ENCODE assay signal across 24 cellular contexts in genomic region chr3:58285334-58285733, GRCh38. TPM values are rescaled to one million over a fixed set of nuclear protein-coding genes. Genes with fewer than 3 reads are reported as not detected.
DNase-seq lines count a peak whose midpoint lies in the region; ATAC-seq and TF ChIP-seq lines count a peak whose summit lies in the region.
"Had no signal": no experiment of that assay in that cellular context is flagged by ENCODE, and none has a peak within 500 bp of the region (broad histone marks: within the 10 kb centered on the region; RNA-seq: fewer than 3 reads in every experiment).

No MANE protein-coding gene starts in this region.

- H3K27me3 ChIP-seq in right atrium auricular region, result no peaks in the 10 kb centered on the region
- H3K27me3 ChIP-seq in heart right ventricle, result no peaks in the 10 kb centered on the region
- no peaks in the 10 kb centered on the region for H3K27me3 ChIP-seq in layer of hippocampus (ENCODE audit: control insufficient read depth, insufficient read depth, low read length)
- no peaks in the 10 kb centered on the region for H3K27me3 ChIP-seq in testis
- H3K27me3 ChIP-seq: SJSA1 had no signal

- no peak for TF ChIP-seq POLR2A in testis (IDR thresholded peaks at IDR 0.05)

- H3K27ac ChIP-seq in right atrium auricular region, result peak overlapping the region in 1 of 2 donors; percentile 23
- peak overlapping the region in 3 of 10 donors; percentile 21 to 43 (median 43) for H3K27ac ChIP-seq in heart right ventricle
- H3K27ac ChIP-seq in layer of hippocampus (ENCODE audit: low read depth, low read length), result peak overlapping the region; percentile 20
- H3K27ac ChIP-seq in testis, result no peak overlapping the region
- H3K27ac ChIP-seq: SJSA1 had no signal

- H3K9me3 ChIP-seq in right atrium auricular region (no peaks in the 10 kb centered on the region), heart right ventricle (no peaks in the 10 kb centered on the region), testis (no peaks in the 10 kb centered on the region)
- H3K9me3 ChIP-seq: SJSA1 had no signal

- H3K4me1 ChIP-seq in right atrium auricular region (peaks cover 0 to 10% of the 10 kb centered on the region in 2 donors), heart right ventricle (peaks cover 0 to 11% (median 0%) of the 10 kb centered on the region in 9 donors), testis (peaks cover 9% of the 10 kb centered on the region)
- H3K4me1 ChIP-seq: SJSA1 had no signal

- H3K4me3 ChIP-seq in right atrium auricular region, result no peak overlapping the region
- H3K4me3 ChIP-seq in heart right ventricle, result no peak overlapping the region
- H3K4me3 ChIP-seq in testis, result no peak overlapping the region
- H3K4me3 ChIP-seq: K562, SJSA1 had no signal

- H3K36me3 ChIP-seq in right atrium auricular region, result peaks cover 12% of the 10 kb centered on the region
- peaks cover 0 to 77% (median 0%) of the 10 kb centered on the region in 9 donors for H3K36me3 ChIP-seq in heart right ventricle
- no peaks in the 10 kb centered on the region for H3K36me3 ChIP-seq in testis (ENCODE audit: low read depth, missing control alignments)
- H3K36me3 ChIP-seq: SJSA1 had no signal

- intact Hi-C loops in Right ventricle myocardium inferior (cut with DNase I) (no loop called here), heart right ventricle (cut with DNase I) (no loop called here), testis (cut with DNase I; ENCODE audit: low total_unique reads) (no loop called here), posterior vena cava (cut with DNase I) (no loop called here)

- WGBS in heart right ventricle, 2 donors, result 44 to 55% methylated on average over 7 of the region's 7 CpGs
- WGBS in testis, 2 donors, result 51 to 71% methylated on average over 7 of the region's 7 CpGs

- DNase-seq in Right ventricle myocardium inferior (ENCODE audit: missing footprints) (no peak), right atrium auricular region (ENCODE audit: low spot score) (no peak), heart right ventricle (no peak), testis (peak; percentile 26), posterior vena cava (ENCODE audit: low spot score) (no peak)
- DNase-seq: 8988T; Calu3; DMS79 treated with DMSO at 0.1 percent for 48 hours; GF-D8; MV-4-11; NCI-H1105; NCI-H1436 treated with DMSO at 0.1 percent for 48 hours; NCI-H187 treated with DMSO at 0.1 percent for 48 hours; NCI-H2107; NCI-H524 treated with DMSO at 0.1 percent for 48 hours; NCI-H82; NK-92 treated with Interleukin-12 subunit alpha and Interleukin-12 subunit beta, amount 100 ng/mL, for 24 hours; PC-3 had no signal

- ATAC-seq in Right ventricle myocardium inferior (peak; percentile 73), heart right ventricle (peak; percentile 38 to 92 (median 78)), GM19328 (IDR thresholded peaks at IDR 0.05; ENCODE audit: unreplicated experiment) (no peak), GM18909 (IDR thresholded peaks at IDR 0.05; ENCODE audit: poor library complexity, unreplicated experiment) (no peak)
- ATAC-seq: HepG2, K562, PC-3 had no signal

- TF ChIP-seq CTCF in right atrium auricular region (IDR thresholded peaks at IDR 0.05) (no peak), heart right ventricle (IDR thresholded peaks at IDR 0.05) (no peak), testis (IDR thresholded peaks at IDR 0.05) (no peak)

RNA-seq across cellular contexts. Expression of gene RPP14, which starts 20.7 kb away (rescaled TPM):
- total RNA-seq in Right ventricle myocardium inferior (23.2 TPM), right atrium auricular region (10 to 100 TPM in 1 of 2 donors, 1 to 10 TPM in 1; 10.0 to 10.9 TPM), heart right ventricle (10 to 100 TPM; 19.9 to 34.4 (median 24.3) TPM), testis (10 to 100 TPM; 13.8 to 17.0 TPM), posterior vena cava (10 to 100 TPM; 10.8 to 11.6 TPM)
- polyA plus RNA-seq in heart right ventricle (10 to 100 TPM; 12.5 to 23.2 TPM), testis (ENCODE audit: insufficient read depth, low read depth, low replicate concordance) (18.4 TPM)

RNA-seq across cellular contexts. Expression of gene HTD2, which starts 21.0 kb away (rescaled TPM):
- total RNA-seq in Right ventricle myocardium inferior (14.7 TPM), right atrium auricular region (10 to 100 TPM; 12.1 to 14.7 TPM), heart right ventricle (10 to 100 TPM; 11.2 to 19.5 (median 13.1) TPM), testis (10 to 100 TPM; 14.6 to 15.1 TPM), posterior vena cava (1 to 10 TPM; 5.9 to 7.7 TPM)
- polyA plus RNA-seq in heart right ventricle (1 to 10 TPM; 2.4 to 9.0 TPM), testis (ENCODE audit: insufficient read depth, low read depth, low replicate concordance) (16.4 TPM)

RNA-seq across cellular contexts. Expression of gene PXK, which starts 47.4 kb away (rescaled TPM):
- total RNA-seq in Right ventricle myocardium inferior (13.3 TPM), right atrium auricular region (10 to 100 TPM; 18.3 to 22.5 TPM), heart right ventricle (10 to 100 TPM in 7 of 10 donors, 1 to 10 TPM in 3; 7.9 to 16.3 (median 11.7) TPM), testis (10 to 100 TPM; 29.3 to 31.3 TPM), posterior vena cava (10 to 100 TPM; 22.5 to 24.8 TPM)
- polyA plus RNA-seq in heart right ventricle (1 to 10 TPM; 5.6 to 7.9 TPM), testis (ENCODE audit: insufficient read depth, low read depth, low replicate concordance) (28.8 TPM)

RNA-seq across cellular contexts. Expression of gene ABHD6, which starts 47.7 kb away (rescaled TPM):
- total RNA-seq in Right ventricle myocardium inferior (10.5 TPM), right atrium auricular region (10 to 100 TPM; 11.3 to 13.8 TPM), heart right ventricle (10 to 100 TPM in 2 of 10 donors, 1 to 10 TPM in 8; 3.1 to 11.6 (median 6.3) TPM), testis (10 to 100 TPM; 12.1 to 17.8 TPM), posterior vena cava (1 to 10 TPM; 6.6 to 7.6 TPM)
- polyA plus RNA-seq in heart right ventricle (1 to 10 TPM; 5.5 to 7.0 TPM), testis (ENCODE audit: insufficient read depth, low read depth, low replicate concordance) (11.7 TPM)

Comparison
In these comparisons a context has a peak if more than half of its experiments do, and no peak if none do; other contexts are left out.
1. ATAC-seq: peak in Right ventricle myocardium inferior (single experiment) and heart right ventricle (8 of 8); none in GM19328 (single experiment) and GM18909 (single experiment).